Comparison of ENCODE assay signal across 8 cellular contexts in the genomic region with DNA sequence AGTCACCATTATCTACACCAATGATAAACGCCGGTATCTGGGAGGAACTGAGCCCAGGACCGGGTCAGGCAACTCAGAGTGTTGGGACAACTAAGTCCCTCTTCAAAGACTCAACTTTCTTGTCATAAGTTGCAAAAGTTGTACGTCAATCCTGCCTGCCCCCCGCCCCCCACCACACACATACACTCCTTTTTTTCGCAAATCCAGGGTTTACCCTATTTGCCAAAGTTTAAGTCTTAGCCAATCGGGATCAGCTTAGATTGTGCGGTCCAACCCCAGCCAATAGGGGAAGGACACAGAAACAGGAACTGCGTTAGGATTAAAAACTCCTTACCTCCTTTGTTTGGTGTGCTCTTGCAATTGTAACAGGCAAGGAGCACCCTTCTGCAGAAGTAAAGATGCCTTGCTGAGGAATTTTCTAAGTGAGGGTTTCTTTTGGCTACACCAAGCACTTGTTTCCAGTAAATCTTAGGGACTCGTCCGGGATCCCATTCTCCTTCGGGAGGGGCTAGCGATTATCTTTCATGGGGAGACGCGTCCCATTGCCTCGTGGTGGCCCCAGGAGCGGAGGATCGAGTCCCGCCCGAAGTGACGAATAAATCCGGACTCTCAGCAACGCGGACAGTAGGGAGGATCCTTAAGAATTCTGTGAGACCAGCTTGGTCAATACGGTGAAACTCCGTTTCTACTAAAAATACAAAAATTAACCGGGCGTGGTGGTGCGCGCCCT.
A peak's percentile ranks its signal among the peaks of the same experiment; 100 is the strongest.
DNase-seq lines count a peak whose midpoint lies in the region; ATAC-seq and TF ChIP-seq lines count a peak whose summit lies in the region.

No MANE protein-coding gene starts in this region.

- no peaks in the 10 kb centered on the region for H3K36me3 Mint-ChIP-seq in T-cell
- no peaks in the 10 kb centered on the region for H3K36me3 Mint-ChIP-seq in chondrocyte (ENCODE audit: low read depth)

- TF ChIP-seq CTCF in KMS-11 (conservative IDR thresholded peaks at IDR 0.05; ENCODE audit: low read depth, low read length) (no peak; the same call in 1 of the 2 replicates), chondrocyte (IDR thresholded peaks at IDR 0.05) (peak; percentile 13)

- H3K4me2 ChIP-seq in KMS-11: peak overlapping the region; percentile 67

- DNase-seq in GM04503 (ENCODE audit: low read depth): peak; percentile 65
- peak in 27 of 34 experiments; percentile 13 to 59 (median 36) for DNase-seq in T-cell
- DNase-seq in chondrocyte (ENCODE audit: low spot score): no peak
- DNase-seq in stimulated activated CD4-positive, alpha-beta T cell treated with anti-CD3 and anti-CD28 coated beads, Interleukin-4, amount 100 ng/mL, for 1 hour: peak; percentile 43

- H3K4me3 Mint-ChIP-seq in T-cell (peak overlapping the region; percentile 92 to 96 (median 96)), chondrocyte (ENCODE audit: unreplicated experiment) (peak overlapping the region; percentile 95)

- H3K27ac Mint-ChIP-seq in T-cell (peak overlapping the region; percentile 64 to 91), chondrocyte (ENCODE audit: unreplicated experiment) (peak overlapping the region; percentile 98)

- peak overlapping the region; percentile 77 for H3K27ac ChIP-seq in KMS-11
- peak overlapping the region; percentile 68 for H3K27ac ChIP-seq in layer of hippocampus (ENCODE audit: low read depth, low read length)

- no peaks in the 10 kb centered on the region for H4K20me1 ChIP-seq in KMS-11 (ENCODE audit: insufficient read depth)

- H3K4me1 ChIP-seq in KMS-11 (ENCODE audit: low read depth, poor library complexity, severe bottlenecking): peaks cover 4% of the 10 kb centered on the region

- peak; percentile 37 for ATAC-seq in GM21717 (IDR thresholded peaks at IDR 0.05; ENCODE audit: unreplicated experiment)
- peak; percentile 45 to 68 (median 56) for ATAC-seq in T-cell (replicated peaks in 1 of 4)
- ATAC-seq in HG02884 (IDR thresholded peaks at IDR 0.05; ENCODE audit: unreplicated experiment): no peak

- H3K27me3 Mint-ChIP-seq in T-cell (peaks cover 4 to 5% of the 10 kb centered on the region in 2 donors), chondrocyte (ENCODE audit: low read depth) (no peaks in the 10 kb centered on the region)

- H3K79me2 ChIP-seq in KMS-11 (ENCODE audit: insufficient read depth, low read depth): no peaks in the 10 kb centered on the region

- peak overlapping the region; percentile 85 for H2AFZ ChIP-seq in KMS-11 (ENCODE audit: low read depth)

- H3K4me1 Mint-ChIP-seq in T-cell (peaks cover 7 to 22% (median 15%) of the 10 kb centered on the region in 3 donors), chondrocyte (ENCODE audit: low read depth) (peaks cover 14% of the 10 kb centered on the region)

- no peak overlapping the region for H3K4me3 ChIP-seq in KMS-11 (IDR thresholded peaks at IDR 0.05; ENCODE audit: insufficient read depth, low read depth, low read length)

- POLR2A ChIA-PET in T-cell (lab: Charles Lee): interaction anchor here (0.5 to 2.1 kb wide), 6 partner anchors 40 to 1054 kb away, joined by 3 to 12 read pairs (median 6); a partner anchor contains a TSS

- H3K27me3 ChIP-seq in KMS-11 (ENCODE audit: insufficient read depth, low read depth) (no peaks in the 10 kb centered on the region), layer of hippocampus (ENCODE audit: control insufficient read depth, insufficient read depth, low read length) (no peaks in the 10 kb centered on the region)

- H3K9me3 Mint-ChIP-seq in T-cell (no peaks in the 10 kb centered on the region), chondrocyte (ENCODE audit: low read depth) (no peaks in the 10 kb centered on the region)

- peak overlapping the region; percentile 72 for H3K9ac ChIP-seq in KMS-11

- H3K36me3 ChIP-seq in KMS-11 (ENCODE audit: insufficient read depth): no peaks in the 10 kb centered on the region

- CTCF ChIA-PET in T-cell (lab: Charles Lee): interaction anchor here (0.6 to 2.4 kb wide), 16 partner anchors 10 to 717 kb away, joined by 3 to 18 read pairs (median 3); a partner anchor contains a TSS
